ENCODE assay signal across 8 cellular contexts in the genomic region with DNA sequence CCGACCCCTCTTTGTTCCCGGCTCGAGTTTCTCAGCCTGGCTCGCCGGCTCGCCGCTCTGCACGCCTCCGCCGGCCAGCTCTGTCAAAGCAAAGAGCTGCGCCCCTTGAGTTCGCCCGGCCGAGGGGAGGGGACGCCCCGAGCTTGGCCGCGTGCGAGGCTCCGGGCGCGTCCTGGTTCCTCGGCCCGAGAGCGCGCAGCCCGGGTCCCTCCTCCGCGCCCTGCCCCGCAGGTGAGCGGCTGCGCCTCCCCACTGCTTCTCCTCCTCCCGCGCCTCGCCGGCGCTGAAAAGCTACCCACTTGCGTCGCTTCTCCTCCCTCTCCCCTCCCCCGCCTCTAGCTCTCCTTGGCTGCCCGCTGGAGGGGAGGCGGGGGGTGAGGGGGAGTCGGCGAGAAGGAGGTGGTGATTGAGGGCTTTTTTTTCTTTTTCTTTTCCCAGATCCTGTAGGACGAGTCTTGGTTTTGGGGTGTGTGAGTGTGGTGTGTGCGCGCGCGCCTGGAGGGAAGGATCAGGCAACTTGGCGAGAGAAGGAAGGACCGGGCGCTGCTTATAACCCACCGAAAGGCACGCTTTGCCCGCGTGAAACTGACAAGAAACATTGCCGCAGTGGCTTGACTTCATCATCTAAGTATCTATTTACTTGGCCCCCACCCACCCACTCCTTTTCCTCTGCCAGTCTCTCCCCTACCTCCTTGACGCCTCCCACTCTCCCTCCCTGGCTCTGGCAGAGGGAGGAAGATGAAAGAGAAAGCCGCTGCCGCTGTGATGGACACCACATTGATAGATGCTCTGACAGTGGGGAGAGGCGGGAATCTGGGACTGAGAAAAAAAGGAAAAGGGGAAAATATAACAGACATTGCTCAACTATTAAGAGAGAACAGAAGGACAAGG. TPM values are rescaled to one million over a fixed set of nuclear protein-coding genes. Genes with fewer than 3 reads are reported as not detected.
DNase-seq lines count a peak whose midpoint lies in the region; ATAC-seq, FAIRE-seq and TF ChIP-seq lines count a peak whose summit lies in the region.

Gene LEF1 (minus strand): TSS at position 261 of the 891 bp plus-strand sequence. CDS start 1,165 bp downstream, outside the sequence.

- TF ChIP-seq EP300 in A549 (IDR thresholded peaks at IDR 0.05): no peak

- no peak for TF ChIP-seq CTCF in A549 (IDR thresholded peaks at IDR 0.05)

- no peak for FAIRE-seq in A549 (lab: Jason Lieb, UNC)

- H3K4me1 ChIP-seq in A549: peaks cover 10% of the 10 kb centered on the region; the same call in 1 of the 3 replicates

- POLR2A ChIA-PET in A549 (lab: Yijun Ruan, JAX): no interaction called here

- no peak within 1 kb of the TSS for H3K27ac ChIP-seq in A549

- ATAC-seq in A549 (peak; percentile 41 to 65; a peak in 4 of 6 replicates), GM19035 (IDR thresholded peaks at IDR 0.05; ENCODE audit: unreplicated experiment) (peak; percentile 45), HG03571 (IDR thresholded peaks at IDR 0.05; ENCODE audit: unreplicated experiment) (peak; percentile 36)

- under 1% methylated on average over 15 of the region's 61 CpGs for WGBS in A549 (ENCODE audit: missing lambda C conversion rate)

- DNase-seq in A549 (ENCODE audit: low read depth in 1 of 2, low spot score in 1 of 2) (no peak), T-helper 1 cell (peak in 4 of 5 donors; percentile 48 to 77 (median 62)), astrocyte of the hippocampus (ENCODE audit: low read depth, low spot score) (peak; percentile 82), iPS-NIHi7 (ENCODE audit: extremely low spot score) (peak; percentile 61), pons (ENCODE audit: low spot score) (no peak)
- DNase-seq in stimulated activated CD4-positive, alpha-beta T cell treated with anti-CD3 and anti-CD28 coated beads, Interleukin-15, amount 100 ng/mL, for 48 hours (ENCODE audit: low read depth in 2 of 2): peak; percentile 64 to 71

- peak within 1 kb of the TSS; percentile 97 for H3K4me2 ChIP-seq in A549

- no peak for TF ChIP-seq POLR2A in A549 (IDR thresholded peaks at IDR 0.05; ENCODE audit: low read length)

- H3K9me3 ChIP-seq in A549: no peaks in the 10 kb centered on the region

- H3K4me3 ChIP-seq in A549: peak within 1 kb of the TSS; percentile 46

- CTCF ChIA-PET in A549 (lab: Yijun Ruan, JAX): no interaction called here

- no peak for TF ChIP-seq RAD21 in A549 (conservative IDR thresholded peaks at IDR 0.05 in 1 of 2, IDR thresholded peaks at IDR 0.05 in 1 of 2)

TF ChIP-seq in A549, 52 proteins besides CTCF, POLR2A, EP300 and RAD21:
- no peak for TF ChIP-seq ESRRA (IDR thresholded peaks at IDR 0.05; ENCODE audit: borderline replicate concordance, low read length)
- TF ChIP-seq POLR2AphosphoS2 (conservative IDR thresholded peaks at IDR 0.05; ENCODE audit: low read length): no peak
- no peak for TF ChIP-seq HOXB13 (CRISPR knock-in tag; IDR thresholded peaks at IDR 0.05; ENCODE audit: low read depth)
- TF ChIP-seq E2F6 (IDR thresholded peaks at IDR 0.05; ENCODE audit: borderline replicate concordance, low read depth): no peak
- no peak for TF ChIP-seq PHF8 (IDR thresholded peaks at IDR 0.05; ENCODE audit: borderline replicate concordance, low read depth)
- no peak for TF ChIP-seq RFX5 (IDR thresholded peaks at IDR 0.05)
- TF ChIP-seq SREBF2 (IDR thresholded peaks at IDR 0.05): no peak
- TF ChIP-seq NFE2L2 (conservative IDR thresholded peaks at IDR 0.05; ENCODE audit: low read length): no peak
- TF ChIP-seq CEBPB (IDR thresholded peaks at IDR 0.05): no peak
TF ChIP-seq in A549: peak in this region for 0.

RNA-seq across cellular contexts. Expression of gene LEF1, which starts in this region (rescaled TPM):
- polyA plus RNA-seq in A549 (2011; rRNA removed): not detected in 2 replicates
- polyA plus RNA-seq in A549 (2012; cell fraction: cytosol; rRNA removed): 0.04 TPM in 1 of 2 replicates, not detected in the other
- polyA plus RNA-seq in A549 (2012; cell fraction: nucleus; rRNA removed): not detected in 2 replicates
- polyA plus RNA-seq in A549 (2017; fragmentation: RNase III; extraction: RNeasy Plus Mini Kit Qiagen cat#74134 plus additional on column Dnase treatment): not detected in 3 replicates
- not detected in 2 replicates for polyA minus RNA-seq in A549 (2011; rRNA and poly(A)+ RNA removed)

Comparison
In these comparisons a context has a peak if more than half of its experiments do, and no peak if none do; other contexts are left out.
1. Peak in ATAC-seq, H3K4me3 ChIP-seq and H3K4me2 ChIP-seq in A549; RNA of the gene not detected or under 1 TPM.
2. DNase-seq: peak in T-helper 1 cell (4 of 5), astrocyte of the hippocampus (single experiment), iPS-NIHi7 (single experiment) and stimulated activated CD4-positive, alpha-beta T cell treated with anti-CD3 and anti-CD28 coated beads, Interleukin-15, amount 100 ng/mL, for 48 hours (2 of 2); none in A549 (0 of 2) and pons (single experiment).
3. Peak in every context shown above with its lines, with median percentiles within 50 percentile points of each other: ATAC-seq.